ENCODE assay signal across 27 cellular contexts in genomic region chr21:20343186-20343585, GRCh38.
DNase-seq lines count a peak whose midpoint lies in the region; ATAC-seq and TF ChIP-seq lines count a peak whose summit lies in the region.
"Had no signal": no experiment of that assay in that cellular context is flagged by ENCODE, and none has a peak within 500 bp of the region (broad histone marks: within the 10 kb centered on the region; RNA-seq: fewer than 3 reads in every experiment).

No MANE protein-coding gene starts in this region.

- H3K9me3 ChIP-seq in lower lobe of right lung, result no peaks in the 10 kb centered on the region
- H3K9me3 ChIP-seq: A549; BE2C; BLaER1; BLaER1 treated with 17β-estradiol and CSF1 and Interleukin-3, amounts not matched to agents 10 nM and 100 nM; Caco-2 had no signal

- H3K27me3 ChIP-seq in lower lobe of right lung (ENCODE audit: low read depth), result no peaks in the 10 kb centered on the region
- H3K27me3 ChIP-seq: BE2C; BLaER1; BLaER1 treated with 17β-estradiol and CSF1 and Interleukin-3, amounts not matched to agents 10 nM and 100 nM had no signal

- ATAC-seq in lower lobe of right lung, result no peak
- ATAC-seq: A549; CD8-positive, alpha-beta T cell had no signal

- no peaks in the 10 kb centered on the region for H3K4me1 ChIP-seq in lower lobe of right lung
- H3K4me1 ChIP-seq: A549; BE2C; BLaER1; BLaER1 treated with 17β-estradiol and CSF1 and Interleukin-3, amounts not matched to agents 10 nM and 100 nM; Caco-2 had no signal

- H3K36me3 ChIP-seq in lower lobe of right lung, result no peaks in the 10 kb centered on the region
- H3K36me3 ChIP-seq: BE2C; BLaER1; BLaER1 treated with 17β-estradiol and CSF1 and Interleukin-3, amounts not matched to agents 10 nM and 100 nM had no signal

- H3K27ac ChIP-seq in lower lobe of right lung, result no peak overlapping the region
- H3K27ac ChIP-seq: 22Rv1; A549; BLaER1; BLaER1 treated with 17β-estradiol and CSF1 and Interleukin-3, amounts not matched to agents 10 nM and 100 nM; C4-2B had no signal

- TF ChIP-seq CTCF in lower lobe of right lung (IDR thresholded peaks at IDR 0.05), result no peak

- DNase-seq in putamen (ENCODE audit: low spot score), result peak; percentile 4
- DNase-seq in lower lobe of right lung, result no peak
- DNase-seq: 8988T; ACHN; AML-193; BE2C; C1 segment of cervical spinal cord; Caco-2; Calu3; CD4-positive, alpha-beta memory T cell; CD4-positive, alpha-beta T cell; CD4-positive, CD25-positive, alpha-beta regulatory T cell; CD8-positive, alpha-beta memory T cell; CD8-positive, alpha-beta T cell; COR-L47; DMS 273 treated with DMSO at 0.1 percent for 48 hours; DMS153; DMS53; DMS79; DMS79 treated with DMSO at 0.1 percent for 48 hours; DND-41; EL had no signal

- H3K4me3 ChIP-seq in lower lobe of right lung, result no peak overlapping the region
- H3K4me3 ChIP-seq: A549; BLaER1; BLaER1 treated with 17β-estradiol and CSF1 and Interleukin-3, amounts not matched to agents 10 nM and 100 nM had no signal

- intact Hi-C loops in lower lobe of right lung (cut with DNase I), result no loop called here
